ENCODE assay signal across 1 cellular context in genomic region chr6:167669870-167670802, GRCh38.
A peak's percentile ranks its signal among the peaks of the same experiment; 100 is the strongest.
TF ChIP-seq lines count a peak whose summit lies in the region.

No MANE protein-coding gene starts in this region.

TF ChIP-seq in HepG2, 621 proteins besides CTCF, POLR2A, EP300 and RAD21 (continued from another document):
- TF ChIP-seq TIGD3 (CRISPR knock-in tag; IDR thresholded peaks at IDR 0.05; ENCODE audit: borderline replicate concordance): no peak
- 0 out of 2 replicates have a peak, but pooled peaks have one; percentile 8 for TF ChIP-seq SALL1 (CRISPR knock-in tag; IDR thresholded peaks at IDR 0.05)
- TF ChIP-seq FOXC1 (CRISPR knock-in tag; IDR thresholded peaks at IDR 0.05; ENCODE audit: borderline replicate concordance): 0 out of 2 replicates have a peak, but pooled peaks have one; percentile 24
- TF ChIP-seq RCOR2 (CRISPR knock-in tag; IDR thresholded peaks at IDR 0.05): no peak
- TF ChIP-seq, protein P1, sequence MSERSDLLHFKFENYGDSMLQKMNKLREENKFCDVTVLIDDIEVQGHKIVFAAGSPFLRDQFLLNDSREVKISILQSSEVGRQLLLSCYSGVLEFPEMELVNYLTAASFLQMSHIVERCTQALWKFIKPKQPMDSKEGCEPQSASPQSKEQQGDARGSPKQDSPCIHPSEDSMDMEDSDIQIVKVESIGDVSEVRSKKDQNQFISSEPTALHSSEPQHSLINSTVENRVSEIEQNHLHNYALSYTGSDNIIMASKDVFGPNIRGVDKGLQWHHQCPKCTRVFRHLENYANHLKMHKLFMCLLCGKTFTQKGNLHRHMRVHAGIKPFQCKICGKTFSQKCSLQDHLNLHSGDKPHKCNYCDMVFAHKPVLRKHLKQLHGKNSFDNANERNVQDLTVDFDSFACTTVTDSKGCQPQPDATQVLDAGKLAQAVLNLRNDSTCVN (CRISPR knock-in tag; IDR thresholded peaks at IDR 0.05; ENCODE audit: borderline replicate concordance): peak; percentile 45; the same call in 1 of the 2 replicates
- no peak for TF ChIP-seq MIXL1 (CRISPR knock-in tag; IDR thresholded peaks at IDR 0.05)
- TF ChIP-seq ZFP36L1 (CRISPR knock-in tag; IDR thresholded peaks at IDR 0.05): no peak
- no peak for TF ChIP-seq ZNF883 (CRISPR knock-in tag; IDR thresholded peaks at IDR 0.05; ENCODE audit: not compliant biosample characterization)
- TF ChIP-seq CHD4 (IDR thresholded peaks at IDR 0.05; ENCODE audit: borderline replicate concordance, low read length): 0 out of 2 replicates have a peak, but pooled peaks have one; percentile 28
- TF ChIP-seq, protein P2, sequence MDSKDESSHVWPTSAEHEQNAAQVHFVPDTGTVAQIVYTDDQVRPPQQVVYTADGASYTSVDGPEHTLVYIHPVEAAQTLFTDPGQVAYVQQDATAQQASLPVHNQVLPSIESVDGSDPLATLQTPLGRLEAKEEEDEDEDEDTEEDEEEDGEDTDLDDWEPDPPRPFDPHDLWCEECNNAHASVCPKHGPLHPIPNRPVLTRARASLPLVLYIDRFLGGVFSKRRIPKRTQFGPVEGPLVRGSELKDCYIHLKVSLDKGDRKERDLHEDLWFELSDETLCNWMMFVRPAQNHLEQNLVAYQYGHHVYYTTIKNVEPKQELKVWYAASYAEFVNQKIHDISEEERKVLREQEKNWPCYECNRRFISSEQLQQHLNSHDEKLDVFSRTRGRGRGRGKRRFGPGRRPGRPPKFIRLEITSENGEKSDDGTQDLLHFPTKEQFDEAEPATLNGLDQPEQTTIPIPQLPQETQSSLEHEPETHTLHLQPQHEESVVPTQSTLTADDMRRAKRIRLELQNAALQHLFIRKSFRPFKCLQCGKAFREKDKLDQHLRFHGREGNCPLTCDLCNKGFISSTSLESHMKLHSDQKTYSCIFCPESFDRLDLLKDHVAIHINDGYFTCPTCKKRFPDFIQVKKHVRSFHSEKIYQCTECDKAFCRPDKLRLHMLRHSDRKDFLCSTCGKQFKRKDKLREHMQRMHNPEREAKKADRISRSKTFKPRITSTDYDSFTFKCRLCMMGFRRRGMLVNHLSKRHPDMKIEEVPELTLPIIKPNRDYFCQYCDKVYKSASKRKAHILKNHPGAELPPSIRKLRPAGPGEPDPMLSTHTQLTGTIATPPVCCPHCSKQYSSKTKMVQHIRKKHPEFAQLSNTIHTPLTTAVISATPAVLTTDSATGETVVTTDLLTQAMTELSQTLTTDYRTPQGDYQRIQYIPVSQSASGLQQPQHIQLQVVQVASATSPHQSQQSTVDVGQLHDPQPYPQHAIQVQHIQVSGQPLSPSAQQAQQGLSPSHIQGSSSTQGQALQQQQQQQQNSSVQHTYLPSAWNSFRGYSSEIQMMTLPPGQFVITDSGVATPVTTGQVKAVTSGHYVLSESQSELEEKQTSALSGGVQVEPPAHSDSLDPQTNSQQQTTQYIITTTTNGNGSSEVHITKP (CRISPR knock-in tag; IDR thresholded peaks at IDR 0.05; ENCODE audit: low read depth): no peak
- 0 out of 2 replicates have a peak, but pooled peaks have one; percentile 42 for TF ChIP-seq ZNF550 (CRISPR knock-in tag; IDR thresholded peaks at IDR 0.05; ENCODE audit: borderline replicate concordance)
- TF ChIP-seq ZBTB38 (CRISPR knock-in tag; IDR thresholded peaks at IDR 0.05): no peak; the same call in none of the 2 replicates
- peak; percentile 82; the same call in 1 of the 2 replicates for TF ChIP-seq NFKB2 (CRISPR knock-in tag; IDR thresholded peaks at IDR 0.05; ENCODE audit: borderline replicate concordance)
- TF ChIP-seq, protein P3, sequence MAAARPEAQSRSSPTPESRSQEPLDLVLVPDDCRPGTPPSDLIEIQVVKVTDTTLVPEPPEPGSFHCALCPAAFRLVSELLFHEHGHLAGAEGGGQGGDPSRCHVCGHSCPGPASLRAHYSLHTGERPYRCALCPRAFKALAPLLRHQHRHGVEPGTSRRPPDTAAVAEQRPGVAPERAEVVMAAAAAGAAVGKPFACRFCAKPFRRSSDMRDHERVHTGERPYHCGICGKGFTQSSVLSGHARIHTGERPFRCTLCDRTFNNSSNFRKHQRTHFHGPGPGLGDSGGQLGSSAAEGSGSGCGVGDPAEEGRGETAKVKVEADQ (CRISPR knock-in tag; IDR thresholded peaks at IDR 0.05; ENCODE audit: borderline replicate concordance): no peak
- TF ChIP-seq, protein P4, sequence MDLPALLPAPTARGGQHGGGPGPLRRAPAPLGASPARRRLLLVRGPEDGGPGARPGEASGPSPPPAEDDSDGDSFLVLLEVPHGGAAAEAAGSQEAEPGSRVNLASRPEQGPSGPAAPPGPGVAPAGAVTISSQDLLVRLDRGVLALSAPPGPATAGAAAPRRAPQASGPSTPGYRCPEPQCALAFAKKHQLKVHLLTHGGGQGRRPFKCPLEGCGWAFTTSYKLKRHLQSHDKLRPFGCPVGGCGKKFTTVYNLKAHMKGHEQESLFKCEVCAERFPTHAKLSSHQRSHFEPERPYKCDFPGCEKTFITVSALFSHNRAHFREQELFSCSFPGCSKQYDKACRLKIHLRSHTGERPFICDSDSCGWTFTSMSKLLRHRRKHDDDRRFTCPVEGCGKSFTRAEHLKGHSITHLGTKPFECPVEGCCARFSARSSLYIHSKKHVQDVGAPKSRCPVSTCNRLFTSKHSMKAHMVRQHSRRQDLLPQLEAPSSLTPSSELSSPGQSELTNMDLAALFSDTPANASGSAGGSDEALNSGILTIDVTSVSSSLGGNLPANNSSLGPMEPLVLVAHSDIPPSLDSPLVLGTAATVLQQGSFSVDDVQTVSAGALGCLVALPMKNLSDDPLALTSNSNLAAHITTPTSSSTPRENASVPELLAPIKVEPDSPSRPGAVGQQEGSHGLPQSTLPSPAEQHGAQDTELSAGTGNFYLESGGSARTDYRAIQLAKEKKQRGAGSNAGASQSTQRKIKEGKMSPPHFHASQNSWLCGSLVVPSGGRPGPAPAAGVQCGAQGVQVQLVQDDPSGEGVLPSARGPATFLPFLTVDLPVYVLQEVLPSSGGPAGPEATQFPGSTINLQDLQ (CRISPR knock-in tag; IDR thresholded peaks at IDR 0.05): no peak; the same call in 1 of the 2 replicates
